In the genomic region with DNA sequence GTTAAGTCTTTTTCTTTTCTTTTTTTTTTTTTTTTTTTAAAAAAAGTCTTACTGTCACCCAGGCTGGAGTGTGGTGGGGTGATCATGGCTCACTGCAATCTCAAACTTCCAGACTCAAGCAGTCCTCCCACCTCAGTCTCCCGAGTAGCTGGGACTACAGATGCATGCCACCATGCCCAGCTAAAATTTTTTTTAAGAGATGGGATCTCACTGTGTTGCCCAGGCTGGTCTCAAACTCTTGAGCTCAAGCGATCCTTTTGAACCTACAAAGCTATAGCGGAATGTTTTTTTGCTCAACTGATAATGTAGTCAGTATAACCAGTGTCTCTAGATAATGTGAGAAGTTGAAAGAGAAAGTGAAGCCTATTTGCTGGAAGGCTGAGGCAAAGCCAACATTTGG, we compare ENCODE assay signal across 2 cellular contexts.
A peak's percentile ranks its signal among the peaks of the same experiment; 100 is the strongest.
TF ChIP-seq lines count a peak whose summit lies in the region.

No MANE protein-coding gene starts in this region.

TF ChIP-seq in HepG2, 621 proteins besides CTCF, POLR2A, EP300 and RAD21:
- TF ChIP-seq ARNT (IDR thresholded peaks at IDR 0.05) (no peak), ZNF121 (CRISPR knock-in tag; IDR thresholded peaks at IDR 0.05) (peak; percentile 69)

TF ChIP-seq in K562, 482 proteins besides CTCF, POLR2A, EP300 and RAD21:
- TF ChIP-seq, protein P1, sequence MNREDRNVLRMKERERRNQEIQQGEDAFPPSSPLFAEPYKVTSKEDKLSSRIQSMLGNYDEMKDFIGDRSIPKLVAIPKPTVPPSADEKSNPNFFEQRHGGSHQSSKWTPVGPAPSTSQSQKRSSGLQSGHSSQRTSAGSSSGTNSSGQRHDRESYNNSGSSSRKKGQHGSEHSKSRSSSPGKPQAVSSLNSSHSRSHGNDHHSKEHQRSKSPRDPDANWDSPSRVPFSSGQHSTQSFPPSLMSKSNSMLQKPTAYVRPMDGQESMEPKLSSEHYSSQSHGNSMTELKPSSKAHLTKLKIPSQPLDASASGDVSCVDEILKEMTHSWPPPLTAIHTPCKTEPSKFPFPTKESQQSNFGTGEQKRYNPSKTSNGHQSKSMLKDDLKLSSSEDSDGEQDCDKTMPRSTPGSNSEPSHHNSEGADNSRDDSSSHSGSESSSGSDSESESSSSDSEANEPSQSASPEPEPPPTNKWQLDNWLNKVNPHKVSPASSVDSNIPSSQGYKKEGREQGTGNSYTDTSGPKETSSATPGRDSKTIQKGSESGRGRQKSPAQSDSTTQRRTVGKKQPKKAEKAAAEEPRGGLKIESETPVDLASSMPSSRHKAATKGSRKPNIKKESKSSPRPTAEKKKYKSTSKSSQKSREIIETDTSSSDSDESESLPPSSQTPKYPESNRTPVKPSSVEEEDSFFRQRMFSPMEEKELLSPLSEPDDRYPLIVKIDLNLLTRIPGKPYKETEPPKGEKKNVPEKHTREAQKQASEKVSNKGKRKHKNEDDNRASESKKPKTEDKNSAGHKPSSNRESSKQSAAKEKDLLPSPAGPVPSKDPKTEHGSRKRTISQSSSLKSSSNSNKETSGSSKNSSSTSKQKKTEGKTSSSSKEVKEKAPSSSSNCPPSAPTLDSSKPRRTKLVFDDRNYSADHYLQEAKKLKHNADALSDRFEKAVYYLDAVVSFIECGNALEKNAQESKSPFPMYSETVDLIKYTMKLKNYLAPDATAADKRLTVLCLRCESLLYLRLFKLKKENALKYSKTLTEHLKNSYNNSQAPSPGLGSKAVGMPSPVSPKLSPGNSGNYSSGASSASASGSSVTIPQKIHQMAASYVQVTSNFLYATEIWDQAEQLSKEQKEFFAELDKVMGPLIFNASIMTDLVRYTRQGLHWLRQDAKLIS (CRISPR knock-in tag; IDR thresholded peaks at IDR 0.05) = no peak
- no peak for TF ChIP-seq HNRNPLL (IDR thresholded peaks at IDR 0.05; ENCODE audit: low read depth, low read length, poor library complexity, severe bottlenecking)
- no peak for TF ChIP-seq ZNF263 (CRISPR knock-in tag; IDR thresholded peaks at IDR 0.05; ENCODE audit: borderline replicate concordance)
- TF ChIP-seq ZBTB12 (CRISPR knock-in tag; IDR thresholded peaks at IDR 0.05) = no peak
- TF ChIP-seq ZNF121 (CRISPR knock-in tag; conservative IDR thresholded peaks at IDR 0.05) = peak; percentile 70
TF ChIP-seq in K562: peak in this region for 1.
